14 cellular contexts compared by ENCODE assay signal in genomic region chr3:149018247-149018646, GRCh38. TPM values are rescaled to one million over a fixed set of nuclear protein-coding genes. Genes with fewer than 3 reads are reported as not detected.
A peak's percentile ranks its signal among the peaks of the same experiment; 100 is the strongest.
DNase-seq lines count a peak whose midpoint lies in the region; ATAC-seq and TF ChIP-seq lines count a peak whose summit lies in the region.
"Had no signal": no experiment of that assay in that cellular context is flagged by ENCODE, and none has a peak within 500 bp of the region (broad histone marks: within the 10 kb centered on the region; RNA-seq: fewer than 3 reads in every experiment).

No MANE protein-coding gene starts in this region.

- peak overlapping the region; percentile 18 to 72 for H3K27ac ChIP-seq in right atrium auricular region
- H3K27ac ChIP-seq in brain microvascular endothelial cell = peak overlapping the region; percentile 49
- H3K27ac ChIP-seq in tibial nerve = no peak overlapping the region

- H3K4me1 ChIP-seq in right atrium auricular region (peaks cover 0 to 53% of the 10 kb centered on the region in 2 donors), tibial nerve (peaks cover 0 to 19% (median 2%) of the 10 kb centered on the region in 4 donors)

- no peak for TF ChIP-seq EP300 in tibial nerve (IDR thresholded peaks at IDR 0.05)

- no peaks in the 10 kb centered on the region for H3K27me3 ChIP-seq in right atrium auricular region
- H3K27me3 ChIP-seq in brain microvascular endothelial cell (replicated peaks) = no peaks in the 10 kb centered on the region
- H3K27me3 ChIP-seq in tibial nerve = no peaks in the 10 kb centered on the region

- WGBS in tibial nerve, 2 donors = 77 to 79% methylated on average over 1 of the region's 1 CpG

- in situ Hi-C loops in brain microvascular endothelial cell (cut with HindIII; ENCODE audit: low pct_ligation_motif_present, low sequenced_read_pairs) = no loop called here

- no peak for TF ChIP-seq POLR2A in tibial nerve (IDR thresholded peaks at IDR 0.05)

- H3K36me3 ChIP-seq in right atrium auricular region = peaks cover 24% of the 10 kb centered on the region
- no peaks in the 10 kb centered on the region for H3K36me3 ChIP-seq in brain microvascular endothelial cell (replicated peaks)
- H3K36me3 ChIP-seq in tibial nerve = peaks cover 0 to 65% (median 0%) of the 10 kb centered on the region in 3 donors

- intact Hi-C loops in Right ventricle myocardium inferior (cut with DNase I) = loop anchor here (5.0 kb wide), 1 partner anchor 41 kb away; no protein-coding TSS in a partner anchor

- no peak for DNase-seq in right atrium auricular region (ENCODE audit: low spot score)
- DNase-seq in Right ventricle myocardium inferior (ENCODE audit: missing footprints) = no peak
- DNase-seq in brain microvascular endothelial cell = peak; percentile 42
- peak; percentile 88 for DNase-seq in iris pigment epithelial cell (ENCODE audit: low read depth)
- DNase-seq in cerebellum (ENCODE audit: low spot score) = no peak
- no peak for DNase-seq in tibial nerve (ENCODE audit: low spot score in 2 of 2)
- DNase-seq in NCI-H2227 treated with DMSO at 0.1 percent for 48 hours (lab: John Stamatoyannopoulos, UW) = no peak
- DNase-seq: activated gamma-delta T cell, DMS 273 treated with DMSO at 0.1 percent for 48 hours, H7, mammary epithelial cell, NCI-H1092 treated with DMSO at 0.1 percent for 48 hours had no signal

- no peak overlapping the region for H3K4me3 ChIP-seq in right atrium auricular region
- no peak overlapping the region for H3K4me3 ChIP-seq in brain microvascular endothelial cell (ENCODE audit: low read depth, low read length)
- no peak overlapping the region for H3K4me3 ChIP-seq in tibial nerve
- H3K4me3 ChIP-seq: smooth muscle cell had no signal

- TF ChIP-seq CTCF in right atrium auricular region (IDR thresholded peaks at IDR 0.05) = no peak
- no peak for TF ChIP-seq CTCF in brain microvascular endothelial cell (IDR thresholded peaks at IDR 0.05; ENCODE audit: low read depth, low read length, missing control alignments)
- no peak for TF ChIP-seq CTCF in tibial nerve (IDR thresholded peaks at IDR 0.05)

- ATAC-seq in Right ventricle myocardium inferior (no peak), HG03565 (IDR thresholded peaks at IDR 0.05; ENCODE audit: unreplicated experiment) (no peak)

- H3K9me3 ChIP-seq in right atrium auricular region (no peaks in the 10 kb centered on the region), tibial nerve (no peaks in the 10 kb centered on the region)

RNA-seq across cellular contexts. Expression of gene GYG1, which starts 26.9 kb away (rescaled TPM):
- 10 to 100 TPM; 67.9 to 70.7 TPM for total RNA-seq in right atrium auricular region
- total RNA-seq in Right ventricle myocardium inferior = 202 TPM
- total RNA-seq in cerebellum = 27.4 TPM
- total RNA-seq in tibial nerve = 10 to 100 TPM; 19.5 to 67.5 (median 26.0) TPM

Comparison
In these comparisons a context has a peak if more than half of its experiments do, and no peak if none do; other contexts are left out.
1. DNase-seq: peak in brain microvascular endothelial cell (single experiment) and iris pigment epithelial cell (single experiment); none in right atrium auricular region (single experiment), Right ventricle myocardium inferior (single experiment), cerebellum (single experiment), tibial nerve (0 of 2) and NCI-H2227 treated with DMSO at 0.1 percent for 48 hours (single experiment).
2. H3K27ac ChIP-seq: peak in right atrium auricular region (2 of 2) and brain microvascular endothelial cell (single experiment); none in tibial nerve (0 of 4).